1 cellular context compared by ENCODE assay signal in genomic region chr4:182897601-182898478, GRCh38.
TF ChIP-seq lines count a peak whose summit lies in the region.

No MANE protein-coding gene starts in this region.

TF ChIP-seq in HepG2, 621 proteins besides CTCF, POLR2A, EP300 and RAD21 (continued from another document and continues in another):
- TF ChIP-seq ZMYM2 (CRISPR knock-in tag; IDR thresholded peaks at IDR 0.05) (no peak), GFI1 (CRISPR knock-in tag; IDR thresholded peaks at IDR 0.05; ENCODE audit: borderline replicate concordance) (peak; percentile 80), ZNF644 (CRISPR knock-in tag; IDR thresholded peaks at IDR 0.05; ENCODE audit: low read depth) (peak; percentile 97), ZNF562 (CRISPR knock-in tag; IDR thresholded peaks at IDR 0.05; ENCODE audit: borderline replicate concordance) (no peak), DZIP1 (CRISPR knock-in tag; IDR thresholded peaks at IDR 0.05) (no peak), SMYD3 (CRISPR knock-in tag; IDR thresholded peaks at IDR 0.05) (peak; percentile 71; the same call in 1 of the 2 replicates), CREB1 (IDR thresholded peaks at IDR 0.05) (peak; percentile 44; the same call in 1 of the 2 replicates), CREB1 (CRISPR knock-in tag; IDR thresholded peaks at IDR 0.05) (0 out of 2 replicates have a peak, but pooled peaks have one; percentile 54), ARID5B (CRISPR knock-in tag; IDR thresholded peaks at IDR 0.05) (peak; percentile 99), ATAD3A (CRISPR knock-in tag; IDR thresholded peaks at IDR 0.05) (0 out of 2 replicates have a peak, but pooled peaks have one; percentile 61), MXD4 (CRISPR knock-in tag; IDR thresholded peaks at IDR 0.05) (peak; percentile 59; the same call in 1 of the 2 replicates), ZNF3 (CRISPR knock-in tag; IDR thresholded peaks at IDR 0.05) (no peak), MED13 (CRISPR knock-in tag; IDR thresholded peaks at IDR 0.05) (no peak), ZNF282 (IDR thresholded peaks at IDR 0.05; ENCODE audit: partially characterized antibody) (no peak), RFX3 (CRISPR knock-in tag; IDR thresholded peaks at IDR 0.05) (no peak), YEATS2 (CRISPR knock-in tag; IDR thresholded peaks at IDR 0.05; ENCODE audit: borderline replicate concordance) (peak; percentile 77; the same call in 1 of the 2 replicates), ZNF24 (IDR thresholded peaks at IDR 0.05) (peak; percentile 70; the same call in 1 of the 2 replicates), SP140L (CRISPR knock-in tag; IDR thresholded peaks at IDR 0.05; ENCODE audit: borderline replicate concordance) (no peak), HHEX (CRISPR knock-in tag; IDR thresholded peaks at IDR 0.05) (peak; percentile 72), MTA1 (CRISPR knock-in tag; IDR thresholded peaks at IDR 0.05; ENCODE audit: borderline replicate concordance) (peak; percentile 98), CEBPB (IDR thresholded peaks at IDR 0.05; ENCODE audit: borderline replicate concordance, low read depth, low read length) (peak; percentile 70; the same call in 1 of the 2 replicates), ZNF792 (CRISPR knock-in tag; IDR thresholded peaks at IDR 0.05) (peak; percentile 96), AKAP8 (CRISPR knock-in tag; IDR thresholded peaks at IDR 0.05) (peak; percentile 69; the same call in 1 of the 2 replicates), ZGPAT (CRISPR knock-in tag; IDR thresholded peaks at IDR 0.05) (peak; percentile 94), SUZ12 (IDR thresholded peaks at IDR 0.05; ENCODE audit: low read depth, low read length) (no peak), PAX8 (CRISPR knock-in tag; IDR thresholded peaks at IDR 0.05; ENCODE audit: borderline replicate concordance) (0 out of 2 replicates have a peak, but pooled peaks have one; percentile 81), IRF2 (CRISPR knock-in tag; IDR thresholded peaks at IDR 0.05) (peak; percentile 99), KDM5A (IDR thresholded peaks at IDR 0.05; ENCODE audit: borderline replicate concordance, low read length) (no peak), ZNF615 (CRISPR knock-in tag; IDR thresholded peaks at IDR 0.05; ENCODE audit: borderline replicate concordance) (no peak; the same call in 1 of the 2 replicates), CCAR2 (optimal IDR thresholded peaks at IDR 0.05; ENCODE audit: low read depth, low read length) (no peak), RARG (CRISPR knock-in tag; IDR thresholded peaks at IDR 0.05; ENCODE audit: low read depth) (no peak), ARNTL (CRISPR knock-in tag; IDR thresholded peaks at IDR 0.05) (peak; percentile 83), HDAC2 (CRISPR knock-in tag; IDR thresholded peaks at IDR 0.05) (peak; percentile 97), ZNF605 (CRISPR knock-in tag; IDR thresholded peaks at IDR 0.05) (0 out of 2 replicates have a peak, but pooled peaks have one; percentile 42), ZNF367 (CRISPR knock-in tag; IDR thresholded peaks at IDR 0.05; ENCODE audit: borderline replicate concordance) (no peak), IKZF1 (IDR thresholded peaks at IDR 0.05) (no peak), NAIF1 (CRISPR knock-in tag; IDR thresholded peaks at IDR 0.05; ENCODE audit: borderline replicate concordance) (no peak), MXD3 (CRISPR knock-in tag; IDR thresholded peaks at IDR 0.05) (peak; percentile 54; the same call in 1 of the 2 replicates)
- TF ChIP-seq, protein P1, sequence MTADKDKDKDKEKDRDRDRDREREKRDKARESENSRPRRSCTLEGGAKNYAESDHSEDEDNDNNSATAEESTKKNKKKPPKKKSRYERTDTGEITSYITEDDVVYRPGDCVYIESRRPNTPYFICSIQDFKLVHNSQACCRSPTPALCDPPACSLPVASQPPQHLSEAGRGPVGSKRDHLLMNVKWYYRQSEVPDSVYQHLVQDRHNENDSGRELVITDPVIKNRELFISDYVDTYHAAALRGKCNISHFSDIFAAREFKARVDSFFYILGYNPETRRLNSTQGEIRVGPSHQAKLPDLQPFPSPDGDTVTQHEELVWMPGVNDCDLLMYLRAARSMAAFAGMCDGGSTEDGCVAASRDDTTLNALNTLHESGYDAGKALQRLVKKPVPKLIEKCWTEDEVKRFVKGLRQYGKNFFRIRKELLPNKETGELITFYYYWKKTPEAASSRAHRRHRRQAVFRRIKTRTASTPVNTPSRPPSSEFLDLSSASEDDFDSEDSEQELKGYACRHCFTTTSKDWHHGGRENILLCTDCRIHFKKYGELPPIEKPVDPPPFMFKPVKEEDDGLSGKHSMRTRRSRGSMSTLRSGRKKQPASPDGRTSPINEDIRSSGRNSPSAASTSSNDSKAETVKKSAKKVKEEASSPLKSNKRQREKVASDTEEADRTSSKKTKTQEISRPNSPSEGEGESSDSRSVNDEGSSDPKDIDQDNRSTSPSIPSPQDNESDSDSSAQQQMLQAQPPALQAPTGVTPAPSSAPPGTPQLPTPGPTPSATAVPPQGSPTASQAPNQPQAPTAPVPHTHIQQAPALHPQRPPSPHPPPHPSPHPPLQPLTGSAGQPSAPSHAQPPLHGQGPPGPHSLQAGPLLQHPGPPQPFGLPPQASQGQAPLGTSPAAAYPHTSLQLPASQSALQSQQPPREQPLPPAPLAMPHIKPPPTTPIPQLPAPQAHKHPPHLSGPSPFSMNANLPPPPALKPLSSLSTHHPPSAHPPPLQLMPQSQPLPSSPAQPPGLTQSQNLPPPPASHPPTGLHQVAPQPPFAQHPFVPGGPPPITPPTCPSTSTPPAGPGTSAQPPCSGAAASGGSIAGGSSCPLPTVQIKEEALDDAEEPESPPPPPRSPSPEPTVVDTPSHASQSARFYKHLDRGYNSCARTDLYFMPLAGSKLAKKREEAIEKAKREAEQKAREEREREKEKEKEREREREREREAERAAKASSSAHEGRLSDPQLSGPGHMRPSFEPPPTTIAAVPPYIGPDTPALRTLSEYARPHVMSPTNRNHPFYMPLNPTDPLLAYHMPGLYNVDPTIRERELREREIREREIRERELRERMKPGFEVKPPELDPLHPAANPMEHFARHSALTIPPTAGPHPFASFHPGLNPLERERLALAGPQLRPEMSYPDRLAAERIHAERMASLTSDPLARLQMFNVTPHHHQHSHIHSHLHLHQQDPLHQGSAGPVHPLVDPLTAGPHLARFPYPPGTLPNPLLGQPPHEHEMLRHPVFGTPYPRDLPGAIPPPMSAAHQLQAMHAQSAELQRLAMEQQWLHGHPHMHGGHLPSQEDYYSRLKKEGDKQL (CRISPR knock-in tag; IDR thresholded peaks at IDR 0.05; ENCODE audit: low read depth), result peak; percentile 86
- TF ChIP-seq, protein P2, sequence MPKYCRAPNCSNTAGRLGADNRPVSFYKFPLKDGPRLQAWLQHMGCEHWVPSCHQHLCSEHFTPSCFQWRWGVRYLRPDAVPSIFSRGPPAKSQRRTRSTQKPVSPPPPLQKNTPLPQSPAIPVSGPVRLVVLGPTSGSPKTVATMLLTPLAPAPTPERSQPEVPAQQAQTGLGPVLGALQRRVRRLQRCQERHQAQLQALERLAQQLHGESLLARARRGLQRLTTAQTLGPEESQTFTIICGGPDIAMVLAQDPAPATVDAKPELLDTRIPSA (CRISPR knock-in tag; IDR thresholded peaks at IDR 0.05; ENCODE audit: borderline replicate concordance), result no peak
- TF ChIP-seq, protein P3, sequence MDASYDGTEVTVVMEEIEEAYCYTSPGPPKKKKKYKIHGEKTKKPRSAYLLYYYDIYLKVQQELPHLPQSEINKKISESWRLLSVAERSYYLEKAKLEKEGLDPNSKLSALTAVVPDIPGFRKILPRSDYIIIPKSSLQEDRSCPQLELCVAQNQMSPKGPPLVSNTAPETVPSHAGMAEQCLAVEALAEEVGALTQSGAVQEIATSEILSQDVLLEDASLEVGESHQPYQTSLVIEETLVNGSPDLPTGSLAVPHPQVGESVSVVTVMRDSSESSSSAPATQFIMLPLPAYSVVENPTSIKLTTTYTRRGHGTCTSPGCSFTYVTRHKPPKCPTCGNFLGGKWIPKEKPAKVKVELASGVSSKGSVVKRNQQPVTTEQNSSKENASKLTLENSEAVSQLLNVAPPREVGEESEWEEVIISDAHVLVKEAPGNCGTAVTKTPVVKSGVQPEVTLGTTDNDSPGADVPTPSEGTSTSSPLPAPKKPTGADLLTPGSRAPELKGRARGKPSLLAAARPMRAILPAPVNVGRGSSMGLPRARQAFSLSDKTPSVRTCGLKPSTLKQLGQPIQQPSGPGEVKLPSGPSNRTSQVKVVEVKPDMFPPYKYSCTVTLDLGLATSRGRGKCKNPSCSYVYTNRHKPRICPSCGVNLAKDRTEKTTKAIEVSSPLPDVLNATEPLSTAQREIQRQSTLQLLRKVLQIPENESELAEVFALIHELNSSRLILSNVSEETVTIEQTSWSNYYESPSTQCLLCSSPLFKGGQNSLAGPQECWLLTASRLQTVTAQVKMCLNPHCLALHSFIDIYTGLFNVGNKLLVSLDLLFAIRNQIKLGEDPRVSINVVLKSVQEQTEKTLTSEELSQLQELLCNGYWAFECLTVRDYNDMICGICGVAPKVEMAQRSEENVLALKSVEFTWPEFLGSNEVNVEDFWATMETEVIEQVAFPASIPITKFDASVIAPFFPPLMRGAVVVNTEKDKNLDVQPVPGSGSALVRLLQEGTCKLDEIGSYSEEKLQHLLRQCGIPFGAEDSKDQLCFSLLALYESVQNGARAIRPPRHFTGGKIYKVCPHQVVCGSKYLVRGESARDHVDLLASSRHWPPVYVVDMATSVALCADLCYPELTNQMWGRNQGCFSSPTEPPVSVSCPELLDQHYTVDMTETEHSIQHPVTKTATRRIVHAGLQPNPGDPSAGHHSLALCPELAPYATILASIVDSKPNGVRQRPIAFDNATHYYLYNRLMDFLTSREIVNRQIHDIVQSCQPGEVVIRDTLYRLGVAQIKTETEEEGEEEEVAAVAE (CRISPR knock-in tag; IDR thresholded peaks at IDR 0.05; ENCODE audit: borderline replicate concordance), result peak; percentile 89
- TF ChIP-seq, protein P4, sequence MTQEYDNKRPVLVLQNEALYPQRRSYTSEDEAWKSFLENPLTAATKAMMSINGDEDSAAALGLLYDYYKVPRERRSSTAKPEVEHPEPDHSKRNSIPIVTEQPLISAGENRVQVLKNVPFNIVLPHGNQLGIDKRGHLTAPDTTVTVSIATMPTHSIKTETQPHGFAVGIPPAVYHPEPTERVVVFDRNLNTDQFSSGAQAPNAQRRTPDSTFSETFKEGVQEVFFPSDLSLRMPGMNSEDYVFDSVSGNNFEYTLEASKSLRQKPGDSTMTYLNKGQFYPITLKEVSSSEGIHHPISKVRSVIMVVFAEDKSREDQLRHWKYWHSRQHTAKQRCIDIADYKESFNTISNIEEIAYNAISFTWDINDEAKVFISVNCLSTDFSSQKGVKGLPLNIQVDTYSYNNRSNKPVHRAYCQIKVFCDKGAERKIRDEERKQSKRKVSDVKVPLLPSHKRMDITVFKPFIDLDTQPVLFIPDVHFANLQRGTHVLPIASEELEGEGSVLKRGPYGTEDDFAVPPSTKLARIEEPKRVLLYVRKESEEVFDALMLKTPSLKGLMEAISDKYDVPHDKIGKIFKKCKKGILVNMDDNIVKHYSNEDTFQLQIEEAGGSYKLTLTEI (CRISPR knock-in tag; conservative IDR thresholded peaks at IDR 0.05), result no peak
